Comparison of ENCODE assay signal across 22 cellular contexts in the genomic region with DNA sequence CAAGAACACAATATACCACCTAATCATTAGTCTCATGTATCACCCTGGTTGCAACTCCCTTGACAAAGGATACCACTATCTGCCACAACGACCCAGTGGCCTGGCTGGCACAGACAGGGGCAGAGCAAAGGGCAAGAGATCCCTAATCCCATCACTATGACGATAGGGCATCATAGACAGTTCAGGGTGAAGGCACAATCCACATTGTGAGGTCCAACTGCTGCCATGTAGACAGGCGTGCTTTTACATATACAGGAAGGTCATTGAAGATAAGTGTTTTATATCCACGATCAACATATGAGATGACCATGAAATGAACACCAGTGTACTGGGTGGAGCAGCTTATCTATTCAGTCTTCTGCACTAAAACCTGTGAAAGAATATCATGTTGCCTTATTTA.
DNase-seq lines count a peak whose midpoint lies in the region; ATAC-seq and FAIRE-seq lines count a peak whose summit lies in the region.
"Had no signal": no experiment of that assay in that cellular context is flagged by ENCODE, and none has a peak within 500 bp of the region (broad histone marks: within the 10 kb centered on the region; RNA-seq: fewer than 3 reads in every experiment).

No MANE protein-coding gene starts in this region.

- peak; percentile 52 for ATAC-seq in Right ventricle myocardium superior (ENCODE audit: poor library complexity)
- no peak for ATAC-seq in left ventricle myocardium superior
- ATAC-seq in left lobe of liver: peak; percentile 54
- ATAC-seq in GM19351 (IDR thresholded peaks at IDR 0.05; ENCODE audit: unreplicated experiment): no peak
- no peak for ATAC-seq in GM18870 (IDR thresholded peaks at IDR 0.05; ENCODE audit: unreplicated experiment)
- no peak for ATAC-seq in GM19395 (IDR thresholded peaks at IDR 0.05; ENCODE audit: unreplicated experiment)

- intact Hi-C loops in Right ventricle myocardium superior (cut with DNase I): no loop called here
- intact Hi-C loops in left ventricle myocardium superior (cut with micrococcal nuclease): no loop called here

- FAIRE-seq in HTR-8/SVneo (lab: Jason Lieb, UNC): peak; percentile 67
- FAIRE-seq: GM12891 had no signal

- DNase-seq in Right ventricle myocardium superior (no peak), left ventricle myocardium superior (no peak), HTR-8/SVneo (ENCODE audit: insufficient read length, low spot score) (no peak), left lobe of liver (ENCODE audit: low spot score) (no peak), MV-4-11 (lab: John Stamatoyannopoulos, UW) (no peak)
- DNase-seq: activated naive CD4-positive, alpha-beta T cell treated with Interleukin-2 at 50 U/mL for 16 hours; DMS 273 treated with DMSO at 0.1 percent for 48 hours; foreskin melanocyte; GDM1; kidney glomerular epithelial cell; mesenchymal stem cell; naive B cell; NCI-H1436; NCI-H2171; NCI-H526 treated with DMSO at 0.1 percent for 48 hours; SHP77; sigmoid colon; stimulated activated naive CD4-positive, alpha-beta T cell treated with Interleukin-2 at 50 U/mL for 16 hours had no signal

Comparison
In these comparisons a context has a peak if more than half of its experiments do, and no peak if none do; other contexts are left out.
1. ATAC-seq: peak in Right ventricle myocardium superior (single experiment) and left lobe of liver (single experiment); none in left ventricle myocardium superior (single experiment), GM19351 (single experiment), GM18870 (single experiment) and GM19395 (single experiment).